In genomic region chr5:174559566-174560090, GRCh38 we compare ENCODE assay signal across 28 cellular contexts.
"Had no signal": no experiment of that assay in that cellular context is flagged by ENCODE, and none has a peak within 500 bp of the region (broad histone marks: within the 10 kb centered on the region; RNA-seq: fewer than 3 reads in every experiment).

No MANE protein-coding gene starts in this region.

- H3K4me2 ChIP-seq: SK-N-SH had no signal

- H3K4me3 ChIP-seq: cardiac muscle cell, MG63, Peyer's patch, SJSA1 had no signal

- H3K4me1 ChIP-seq: Peyer's patch, SJSA1 had no signal

- H3K36me3 ChIP-seq: cardiac muscle cell, MG63, Peyer's patch, SJSA1 had no signal

- H3K9me3 ChIP-seq: Peyer's patch, SK-N-SH had no signal

- DNase-seq: activated CD4-positive, alpha-beta memory T cell treated with anti-CD3 and anti-CD28 coated beads for 36 hours; activated CD4-positive, alpha-beta T cell treated with anti-CD3 and anti-CD28 coated beads for 4 hours; activated CD4-positive, alpha-beta T cell treated with anti-CD3 and anti-CD28 coated beads, Interleukin-2, amount 50 U/mL, for 1 hour; activated CD4-positive, CD25-positive, alpha-beta regulatory T cell treated with anti-CD3 and anti-CD28 coated beads, Interleukin-2, amount 50 U/mL, for 72 hours; activated CD8-positive, alpha-beta memory T cell treated with anti-CD3 and anti-CD28 coated beads, Interleukin-2, amount 50 U/mL, for 4 hours; activated effector memory CD4-positive, alpha-beta T cell treated with Interleukin-2 at 50 U/mL for 16 hours; activated naive CD4-positive, alpha-beta T cell treated with anti-CD3 and anti-CD28 coated beads, Interleukin-2, amount 10 ng/mL, durations not matched to agents 7 days and 5 days; activated naive CD8-positive, alpha-beta T cell treated with anti-CD3 and anti-CD28 coated beads, Interleukin-2, amount 50 U/mL, for 24 hours; activated T-cell treated with anti-CD3 and anti-CD28 coated beads for 4 hours; activated T-cell treated with anti-CD3 and anti-CD28 coated beads, Interleukin-2, amount 50 U/mL, for 48 hours; anterior cingulate cortex; Karpas-422; KBM-7; NCI-H1436; NCI-H1694; NCI-H1930; NCI-H2081 treated with DMSO at 0.1 percent for 48 hours; NCI-H345; NCI-H524 treated with DMSO at 0.1 percent for 48 hours; PC-3; Peyer's patch; RPMI8226; SHP77 treated with DMSO at 0.1 percent for 48 hours; SK-N-SH had no signal

- H3K9ac ChIP-seq: SK-N-SH had no signal

- H3K27ac ChIP-seq: cardiac muscle cell, Peyer's patch, SJSA1 had no signal

- ATAC-seq: activated naive CD8-positive, alpha-beta T cell treated with anti-CD3 and anti-CD28 coated beads, Interleukin-2, amount 50 U/mL, for 24 hours; PC-3; WTC11 had no signal

- H3K27me3 ChIP-seq: Peyer's patch, SJSA1 had no signal
